ENCODE assay signal across 8 cellular contexts in genomic region chr16:50741225-50741807, GRCh38. TPM values are rescaled to one million over a fixed set of nuclear protein-coding genes. Genes with fewer than 3 reads are reported as not detected.
DNase-seq lines count a peak whose midpoint lies in the region; ATAC-seq and TF ChIP-seq lines count a peak whose summit lies in the region.

No MANE protein-coding gene starts in this region.

- peak overlapping the region; percentile 93 for H3K4me3 Mint-ChIP-seq in natural killer cell treated with Interleukin-12 subunit alpha and Interleukin-12 subunit beta and Interleukin-15 and Interleukin-18, amount 100 ng/mL, for 72 hours

- peaks cover 19% of the 10 kb centered on the region for H3K36me3 Mint-ChIP-seq in natural killer cell treated with Interleukin-12 subunit alpha and Interleukin-12 subunit beta and Interleukin-15 and Interleukin-18, amount 100 ng/mL, for 72 hours

- no peaks in the 10 kb centered on the region for H3K9me3 ChIP-seq in duodenal mucosa (ENCODE audit: control insufficient read depth in 1 of 2, low read length in 2 of 2)

- peak overlapping the region; percentile 38 for H3K27ac ChIP-seq in duodenal mucosa (ENCODE audit: low read depth, low read length)

- H3K4me1 ChIP-seq in duodenal mucosa (ENCODE audit: control insufficient read depth in 1 of 2, insufficient read depth in 2 of 2, low read length in 2 of 2) = peaks cover 18 to 26% of the 10 kb centered on the region in 2 donors

- no peaks in the 10 kb centered on the region for H3K27me3 Mint-ChIP-seq in natural killer cell treated with Interleukin-12 subunit alpha and Interleukin-12 subunit beta and Interleukin-15 and Interleukin-18, amount 100 ng/mL, for 72 hours

- no peaks in the 10 kb centered on the region for H3K9me3 Mint-ChIP-seq in natural killer cell treated with Interleukin-12 subunit alpha and Interleukin-12 subunit beta and Interleukin-15 and Interleukin-18, amount 100 ng/mL, for 72 hours

- peaks cover 6% of the 10 kb centered on the region in 2 donors for H3K36me3 ChIP-seq in duodenal mucosa (ENCODE audit: control insufficient read depth in 1 of 2, insufficient read depth in 2 of 2, low read length in 2 of 2)

- H3K4me3 ChIP-seq in LNCaP clone FGC (ENCODE audit: low read depth, low read length) = peak overlapping the region; percentile 43
- H3K4me3 ChIP-seq in duodenal mucosa (ENCODE audit: low read depth in 1 of 2, low read length in 2 of 2) = peak overlapping the region; percentile 72 to 76

- DNase-seq in NCI-H2171 treated with DMSO at 0.1 percent for 48 hours (lab: John Stamatoyannopoulos, UW) (peak; percentile 45), NCI-H2171 (lab: John Stamatoyannopoulos, UW) (no peak), LNCaP clone FGC (ENCODE audit: low read depth) (no peak), HPDE6-E6E7 (ENCODE audit: extremely low spot score) (no peak), LoVo (ENCODE audit: low spot score) (no peak)
- no peak for DNase-seq in natural killer cell treated with Interleukin-12 subunit alpha and Interleukin-12 subunit beta and Interleukin-15 and Interleukin-18, amount 100 ng/mL, for 72 hours (ENCODE audit: low spot score)

- no peaks in the 10 kb centered on the region for H3K27me3 ChIP-seq in duodenal mucosa (ENCODE audit: control insufficient read depth in 1 of 2, insufficient read depth in 2 of 2, low read length in 2 of 2)

- TF ChIP-seq CTCF in LNCaP clone FGC (IDR thresholded peaks at IDR 0.05; ENCODE audit: control insufficient read depth, extremely low read depth, insufficient read depth) = no peak

- peak overlapping the region; percentile 14 to 34 for H3K9ac ChIP-seq in duodenal mucosa (ENCODE audit: low read depth in 1 of 2, low read length in 2 of 2)

- peak overlapping the region; percentile 93 to 95 for H3K27ac Mint-ChIP-seq in natural killer cell treated with Interleukin-12 subunit alpha and Interleukin-12 subunit beta and Interleukin-15 and Interleukin-18, amount 100 ng/mL, for 72 hours

- peaks cover 46 to 51% of the 10 kb centered on the region in 2 donors for H3K4me1 Mint-ChIP-seq in natural killer cell treated with Interleukin-12 subunit alpha and Interleukin-12 subunit beta and Interleukin-15 and Interleukin-18, amount 100 ng/mL, for 72 hours (ENCODE audit: low read depth in 2 of 2)

- ATAC-seq in natural killer cell treated with Interleukin-12 subunit alpha and Interleukin-12 subunit beta and Interleukin-15 and Interleukin-18, amount 100 ng/mL, for 72 hours = no peak
- no peak for ATAC-seq in HG02973 (IDR thresholded peaks at IDR 0.05; ENCODE audit: unreplicated experiment)

RNA-seq across cellular contexts. Expression of gene CYLD, which starts 0.6 kb away (rescaled TPM):
- 100 to 1,000 TPM in 1 of 2 donors, 10 to 100 TPM in 1; 95.4 to 126 TPM for total RNA-seq in natural killer cell treated with Interleukin-12 subunit alpha and Interleukin-12 subunit beta and Interleukin-15 and Interleukin-18, amount 100 ng/mL, for 72 hours

RNA-seq across cellular contexts. Expression of gene NOD2, which starts 47.9 kb away (rescaled TPM):
- 10 to 100 TPM in 1 of 2 donors, 1 to 10 TPM in 1; 3.7 to 11.2 TPM for total RNA-seq in natural killer cell treated with Interleukin-12 subunit alpha and Interleukin-12 subunit beta and Interleukin-15 and Interleukin-18, amount 100 ng/mL, for 72 hours
